9 cellular contexts compared by ENCODE assay signal in the genomic region with DNA sequence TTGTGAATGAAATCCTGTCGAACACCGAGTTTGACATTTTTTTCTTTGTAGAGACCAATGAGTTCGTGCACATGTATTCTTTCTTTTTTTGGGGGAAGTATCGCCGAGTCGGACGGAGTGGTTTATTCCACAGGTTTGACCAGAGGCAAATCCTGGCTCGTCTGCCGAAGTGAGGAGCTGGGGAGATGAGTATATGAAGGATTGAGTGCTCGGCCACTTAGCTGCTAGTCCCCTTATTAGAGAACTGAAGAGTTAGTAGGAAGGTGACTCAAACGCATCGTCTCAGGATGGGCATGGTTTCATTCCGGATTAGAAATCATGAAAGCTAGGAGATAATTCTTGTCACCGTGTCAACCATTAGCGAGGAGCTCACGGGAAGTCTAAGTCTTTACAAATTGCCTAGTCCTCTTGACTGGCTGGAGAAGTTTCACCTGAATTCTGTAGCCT.
A peak's percentile ranks its signal among the peaks of the same experiment; 100 is the strongest.
DNase-seq lines count a peak whose midpoint lies in the region; ATAC-seq, FAIRE-seq and TF ChIP-seq lines count a peak whose summit lies in the region.
"Had no signal": no experiment of that assay in that cellular context is flagged by ENCODE, and none has a peak within 500 bp of the region (broad histone marks: within the 10 kb centered on the region; RNA-seq: fewer than 3 reads in every experiment).

No MANE protein-coding gene starts in this region.

- no peak overlapping the region for H3K27ac Mint-ChIP-seq in CD4-positive, alpha-beta T cell

- H3K4me3 ChIP-seq in heart left ventricle: peak overlapping the region; percentile 33 to 68 (median 62)
- peak overlapping the region; percentile 76 for H3K4me3 ChIP-seq in adipocyte (ENCODE audit: low read length)
- peak overlapping the region; percentile 39 for H3K4me3 ChIP-seq in lower leg skin (ENCODE audit: low read depth, poor library complexity, severe bottlenecking)

- H3K9me3 ChIP-seq in heart left ventricle (no peaks in the 10 kb centered on the region), adipocyte (ENCODE audit: control insufficient read depth, low read length) (peaks cover 5% of the 10 kb centered on the region)
- no peaks in the 10 kb centered on the region for H3K9me3 ChIP-seq in CD4-positive, alpha-beta T cell (ENCODE audit: control insufficient read depth, low read length)

- peak overlapping the region in 1 of 12 donors; percentile 17 for H3K27ac ChIP-seq in heart left ventricle
- H3K27ac ChIP-seq in CD4-positive, alpha-beta T cell (ENCODE audit: low read depth, low read length): no peak overlapping the region

- peaks cover 58% of the 10 kb centered on the region for H3K27me3 Mint-ChIP-seq in CD4-positive, alpha-beta T cell

- H3K36me3 ChIP-seq in heart left ventricle (no peaks in the 10 kb centered on the region), adipocyte (ENCODE audit: control insufficient read depth, insufficient read depth, low read length, severe bottlenecking) (no peaks in the 10 kb centered on the region)

- H3K4me1 ChIP-seq in heart left ventricle (peaks cover 0 to 30% (median 11%) of the 10 kb centered on the region in 12 donors), adipocyte (ENCODE audit: control insufficient read depth, insufficient read depth, low read length) (peaks cover 19% of the 10 kb centered on the region)

- TF ChIP-seq POLR2A in heart left ventricle (IDR thresholded peaks at IDR 0.05) (no peak), lower leg skin (IDR thresholded peaks at IDR 0.05) (no peak), GM12891 (IDR thresholded peaks at IDR 0.05; ENCODE audit: low read depth, low read length) (no peak)

- TF ChIP-seq CTCF in heart left ventricle (IDR thresholded peaks at IDR 0.05) (no peak), lower leg skin (IDR thresholded peaks at IDR 0.05) (no peak)
- no peak for TF ChIP-seq CTCF in CD4-positive, alpha-beta T cell (IDR thresholded peaks at IDR 0.05)

- ATAC-seq in heart left ventricle (no peak), Right ventricle myocardium inferior (no peak), HG03196 (IDR thresholded peaks at IDR 0.05; ENCODE audit: unreplicated experiment) (peak; percentile 34)
- ATAC-seq in CD4-positive, alpha-beta T cell (ENCODE audit: poor library complexity): no peak

- POLR2A ChIA-PET in CD4-positive, alpha-beta T cell (lab: Charles Lee): no interaction called here

- DNase-seq in heart left ventricle (no peak), Right ventricle myocardium inferior (ENCODE audit: missing footprints) (no peak), adipocyte (ENCODE audit: low read depth) (peak; percentile 25), lower leg skin (ENCODE audit: low spot score in 2 of 2) (no peak), germinal center (ENCODE audit: low spot score) (no peak), GM12891 (ENCODE audit: insufficient read length, low spot score) (no peak)
- no peak for DNase-seq in CD4-positive, alpha-beta T cell

- no peak overlapping the region for H3K9ac ChIP-seq in adipocyte (ENCODE audit: low read length)

- CTCF ChIA-PET in CD4-positive, alpha-beta T cell (lab: Charles Lee): no interaction called here

- no peaks in the 10 kb centered on the region for H3K36me3 Mint-ChIP-seq in CD4-positive, alpha-beta T cell (ENCODE audit: low read depth)

- FAIRE-seq in GM12891 (lab: Jason Lieb, UNC): no peak
- FAIRE-seq: colon had no signal

- no peak overlapping the region for H3K4me3 Mint-ChIP-seq in CD4-positive, alpha-beta T cell

- H3K9me3 Mint-ChIP-seq in CD4-positive, alpha-beta T cell: no peaks in the 10 kb centered on the region

- H3K27me3 ChIP-seq in heart left ventricle: peaks cover 0 to 34% (median 7%) of the 10 kb centered on the region in 9 donors
- H3K27me3 ChIP-seq in adipocyte (replicated peaks; ENCODE audit: control insufficient read depth, insufficient read depth, low read length): peaks cover 46% of the 10 kb centered on the region
- peaks cover 24% of the 10 kb centered on the region for H3K27me3 ChIP-seq in CD4-positive, alpha-beta T cell (ENCODE audit: control insufficient read depth, insufficient read depth, low read length)

- intact Hi-C loops in heart left ventricle (cut with DNase I): no loop called here
- intact Hi-C loops in Right ventricle myocardium inferior (cut with DNase I): no loop called here
- intact Hi-C loops in lower leg skin (cut with DNase I; ENCODE audit: low total_unique reads): no loop called here
- intact Hi-C loops in CD4-positive, alpha-beta T cell (cut with DNase I, micrococcal nuclease): no loop called here

- peaks cover 6% of the 10 kb centered on the region for H3K4me1 Mint-ChIP-seq in CD4-positive, alpha-beta T cell (ENCODE audit: low read depth)

- 2 to 6% (median 5%) methylated on average over 16 of the region's 16 CpGs for WGBS in heart left ventricle, 4 donors
- WGBS in lower leg skin, 2 donors: 2 to 6% methylated on average over 16 of the region's 16 CpGs

TF ChIP-seq in GM12891, 5 proteins besides CTCF, POLR2A, EP300 and RAD21:
- TF ChIP-seq PAX5 (IDR thresholded peaks at IDR 0.05; ENCODE audit: insufficient read depth, low read length, severe bottlenecking): no peak
- no peak for TF ChIP-seq SPI1 (IDR thresholded peaks at IDR 0.05; ENCODE audit: low read depth, low read length)
- TF ChIP-seq POU2F2 (IDR thresholded peaks at IDR 0.05; ENCODE audit: low read depth, low read length): no peak
- TF ChIP-seq TAF1 (IDR thresholded peaks at IDR 0.05; ENCODE audit: low read depth, low read length): no peak
- TF ChIP-seq POLR2AphosphoS5 (IDR thresholded peaks at IDR 0.05; ENCODE audit: low read depth, low read length): no peak
